In the genomic region with DNA sequence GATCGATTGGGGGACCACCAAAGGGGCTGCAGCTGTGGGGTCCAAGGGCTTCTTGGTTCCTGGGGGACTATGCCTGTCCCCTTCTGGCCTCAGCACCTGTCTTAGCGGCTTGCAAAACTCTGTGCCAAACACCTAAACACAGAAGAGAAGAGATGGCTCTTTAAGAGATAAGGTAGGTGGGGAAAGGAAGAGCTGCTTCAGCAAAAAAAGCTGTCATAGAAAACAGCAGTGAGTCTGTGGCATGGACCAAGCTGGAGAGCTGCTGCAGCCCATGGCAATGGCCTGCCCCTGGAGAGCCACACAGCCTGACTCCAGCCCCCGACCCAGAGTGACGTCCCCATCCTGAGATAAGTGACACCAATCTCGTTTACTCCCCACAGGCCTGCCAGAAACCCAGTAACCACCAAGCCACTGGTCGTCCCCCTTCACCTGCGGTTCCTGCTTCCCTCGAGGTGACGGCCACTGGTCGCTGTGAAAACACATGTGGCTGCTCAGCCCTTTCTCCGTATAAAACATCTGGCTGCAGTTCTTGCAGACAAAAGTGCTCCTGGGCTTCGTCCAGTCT, we compare ENCODE assay signal across 24 cellular contexts. TPM values are rescaled to one million over a fixed set of nuclear protein-coding genes. Genes with fewer than 3 reads are reported as not detected.
DNase-seq lines count a peak whose midpoint lies in the region; ATAC-seq and TF ChIP-seq lines count a peak whose summit lies in the region.
"Had no signal": no experiment of that assay in that cellular context is flagged by ENCODE, and none has a peak within 500 bp of the region (broad histone marks: within the 10 kb centered on the region; RNA-seq: fewer than 3 reads in every experiment).

No MANE protein-coding gene starts in this region.

- H3K36me3 ChIP-seq in naive thymus-derived CD4-positive, alpha-beta T cell (ENCODE audit: control insufficient read depth in 2 of 3, insufficient read depth in 3 of 3, low read length in 3 of 3), result no peaks in the 10 kb centered on the region
- H3K36me3 ChIP-seq in uterus, result no peaks in the 10 kb centered on the region
- H3K36me3 ChIP-seq: neutrophil had no signal

- DNase-seq in activated T-cell treated with anti-CD3 and anti-CD28 coated beads, Interleukin-2, amount 50 U/mL, for 4 hours, result no peak
- no peak for DNase-seq in activated T-cell treated with anti-CD3 and anti-CD28 coated beads, Interleukin-2, amount 50 U/mL, for 1 hour
- peak; percentile 30 for DNase-seq in activated CD8-positive, alpha-beta T cell treated with anti-CD3 and anti-CD28 coated beads for 36 hours
- no peak for DNase-seq in naive thymus-derived CD4-positive, alpha-beta T cell
- DNase-seq in stimulated activated naive CD8-positive, alpha-beta T cell treated with anti-CD3 and anti-CD28 coated beads, Interleukin-15, amount 100 ng/mL, for 72 hours, result no peak
- DNase-seq in uterus (no peak), cardiac septum (ENCODE audit: low spot score) (no peak)
- DNase-seq: C1 segment of cervical spinal cord, DMS153, foreskin fibroblast, GF-D8, hypothalamus, NCI-H1417 treated with DMSO at 0.1 percent for 48 hours, NCI-H69, right cardiac atrium, T-helper 9 cell, testis had no signal

- H3K27ac ChIP-seq in naive thymus-derived CD4-positive, alpha-beta T cell (ENCODE audit: low read depth, low read length), result no peak overlapping the region
- H3K27ac ChIP-seq in uterus, result peak overlapping the region in 1 of 2 donors; percentile 76
- H3K27ac ChIP-seq: coronary artery, neutrophil, testis had no signal

- H3K27me3 ChIP-seq in naive thymus-derived CD4-positive, alpha-beta T cell (ENCODE audit: control insufficient read depth in 2 of 2, insufficient read depth in 2 of 2, low read length in 2 of 2), result no peaks in the 10 kb centered on the region
- no peaks in the 10 kb centered on the region for H3K27me3 ChIP-seq in uterus
- H3K27me3 ChIP-seq: testis had no signal

- no peak overlapping the region for H3K4me3 ChIP-seq in naive thymus-derived CD4-positive, alpha-beta T cell (ENCODE audit: low read length)
- no peak overlapping the region for H3K4me3 ChIP-seq in uterus
- H3K4me3 ChIP-seq: coronary artery, testis had no signal

- peak overlapping the region; percentile 35 for H3K4me3 Mint-ChIP-seq in activated T-cell treated with anti-CD3 and anti-CD28 coated beads, Interleukin-2, amount 50 U/mL, for 4 hours
- H3K4me3 Mint-ChIP-seq in activated CD8-positive, alpha-beta T cell treated with anti-CD3 and anti-CD28 coated beads for 36 hours, result no peak overlapping the region
- peak overlapping the region in 3 of 10 donors; percentile 29 to 46 (median 42) for H3K4me3 Mint-ChIP-seq in naive thymus-derived CD4-positive, alpha-beta T cell
- peak overlapping the region in 1 of 2 donors; percentile 14 for H3K4me3 Mint-ChIP-seq in stimulated activated naive CD8-positive, alpha-beta T cell treated with anti-CD3 and anti-CD28 coated beads, Interleukin-15, amount 100 ng/mL, for 72 hours
- H3K4me3 Mint-ChIP-seq: activated naive CD4-positive, alpha-beta T cell treated with anti-CD3 and anti-CD28 coated beads, Interleukin-2, amount 50 U/mL, for 24 hours had no signal

- CTCF ChIA-PET in activated CD8-positive, alpha-beta T cell treated with anti-CD3 and anti-CD28 coated beads for 36 hours (lab: Charles Lee), result interaction anchor here (1.0 to 1.2 kb wide), 2 partner anchors 24 to 103 kb away, joined by 4 to 5 read pairs; a partner anchor contains a TSS
- CTCF ChIA-PET in naive thymus-derived CD4-positive, alpha-beta T cell (lab: Charles Lee), result interaction anchor here (0.6 kb wide), 1 partner anchor 666 kb away, joined by 3 read pairs; no protein-coding TSS in a partner anchor

- no peaks in the 10 kb centered on the region for H3K9me3 ChIP-seq in naive thymus-derived CD4-positive, alpha-beta T cell (ENCODE audit: control insufficient read depth in 2 of 3, low read length in 3 of 3)
- H3K9me3 ChIP-seq in uterus, result no peaks in the 10 kb centered on the region
- H3K9me3 ChIP-seq: neutrophil, testis had no signal

- POLR2A ChIA-PET in activated CD8-positive, alpha-beta T cell treated with anti-CD3 and anti-CD28 coated beads for 36 hours (lab: Charles Lee), result interaction anchor here (1.2 kb wide), 1 partner anchor 24 kb away, joined by 4 read pairs; no protein-coding TSS in a partner anchor
- POLR2A ChIA-PET in naive thymus-derived CD4-positive, alpha-beta T cell (lab: Charles Lee), result interaction anchor here (1.1 kb wide), 1 partner anchor 60 kb away, joined by 3 read pairs; no protein-coding TSS in a partner anchor

- H3K27me3 Mint-ChIP-seq in activated T-cell treated with anti-CD3 and anti-CD28 coated beads, Interleukin-2, amount 50 U/mL, for 4 hours (ENCODE audit: low read depth), result peaks cover 14% of the 10 kb centered on the region
- H3K27me3 Mint-ChIP-seq in activated CD8-positive, alpha-beta T cell treated with anti-CD3 and anti-CD28 coated beads for 36 hours, result peaks cover 3% of the 10 kb centered on the region
- peaks cover 0 to 10% (median 5%) of the 10 kb centered on the region in 5 donors for H3K27me3 Mint-ChIP-seq in naive thymus-derived CD4-positive, alpha-beta T cell
- peaks cover 13% of the 10 kb centered on the region for H3K27me3 Mint-ChIP-seq in stimulated activated naive CD8-positive, alpha-beta T cell treated with anti-CD3 and anti-CD28 coated beads, Interleukin-15, amount 100 ng/mL, for 72 hours

- ATAC-seq in activated T-cell treated with anti-CD3 and anti-CD28 coated beads, Interleukin-2, amount 50 U/mL, for 4 hours, result peak in 1 of 2 donors; percentile 23
- ATAC-seq in activated CD8-positive, alpha-beta T cell treated with anti-CD3 and anti-CD28 coated beads for 36 hours, result peak; percentile 27
- peak; percentile 60 for ATAC-seq in naive thymus-derived CD4-positive, alpha-beta T cell
- no peak for ATAC-seq in stimulated activated naive CD8-positive, alpha-beta T cell treated with anti-CD3 and anti-CD28 coated beads, Interleukin-15, amount 100 ng/mL, for 72 hours
- ATAC-seq in HG03432 (IDR thresholded peaks at IDR 0.05; ENCODE audit: unreplicated experiment), result no peak
- ATAC-seq: activated CD4-positive, CD25-positive, alpha-beta regulatory T cell treated with anti-CD3 and anti-CD28 coated beads, Interleukin-2, amount 50 U/mL, for 24 hours; right cardiac atrium had no signal

- peaks cover 20% of the 10 kb centered on the region for H3K4me1 Mint-ChIP-seq in activated T-cell treated with anti-CD3 and anti-CD28 coated beads, Interleukin-2, amount 50 U/mL, for 4 hours (ENCODE audit: low read depth)
- H3K4me1 Mint-ChIP-seq in activated CD8-positive, alpha-beta T cell treated with anti-CD3 and anti-CD28 coated beads for 36 hours (ENCODE audit: low read depth), result peaks cover 19% of the 10 kb centered on the region
- peaks cover 0 to 21% (median 13%) of the 10 kb centered on the region in 7 donors for H3K4me1 Mint-ChIP-seq in naive thymus-derived CD4-positive, alpha-beta T cell
- H3K4me1 Mint-ChIP-seq in stimulated activated naive CD8-positive, alpha-beta T cell treated with anti-CD3 and anti-CD28 coated beads, Interleukin-15, amount 100 ng/mL, for 72 hours, result peaks cover 40% of the 10 kb centered on the region

- H3K4me1 ChIP-seq in naive thymus-derived CD4-positive, alpha-beta T cell (ENCODE audit: control insufficient read depth in 2 of 2, insufficient read depth in 2 of 2, low read length in 2 of 2), result peaks cover 0 to 23% of the 10 kb centered on the region in 2 donors
- H3K4me1 ChIP-seq in uterus, result no peaks in the 10 kb centered on the region
- H3K4me1 ChIP-seq: testis had no signal

- H3K9me3 Mint-ChIP-seq in activated T-cell treated with anti-CD3 and anti-CD28 coated beads, Interleukin-2, amount 50 U/mL, for 4 hours, result peaks cover 4% of the 10 kb centered on the region
- no peaks in the 10 kb centered on the region for H3K9me3 Mint-ChIP-seq in activated CD8-positive, alpha-beta T cell treated with anti-CD3 and anti-CD28 coated beads for 36 hours
- H3K9me3 Mint-ChIP-seq in naive thymus-derived CD4-positive, alpha-beta T cell, result peaks cover 0 to 3% (median 0%) of the 10 kb centered on the region in 11 donors
- H3K9me3 Mint-ChIP-seq in stimulated activated naive CD8-positive, alpha-beta T cell treated with anti-CD3 and anti-CD28 coated beads, Interleukin-15, amount 100 ng/mL, for 72 hours, result no peaks in the 10 kb centered on the region
- H3K9me3 Mint-ChIP-seq: activated naive CD4-positive, alpha-beta T cell treated with anti-CD3 and anti-CD28 coated beads, Interleukin-2, amount 50 U/mL, for 24 hours had no signal

- TF ChIP-seq CTCF in activated CD8-positive, alpha-beta T cell treated with anti-CD3 and anti-CD28 coated beads for 36 hours (IDR thresholded peaks at IDR 0.05), result no peak
- no peak for TF ChIP-seq CTCF in uterus (IDR thresholded peaks at IDR 0.05)

- intact Hi-C loops in activated CD8-positive, alpha-beta T cell treated with anti-CD3 and anti-CD28 coated beads for 36 hours (cut with micrococcal nuclease), result no loop called here
- intact Hi-C loops in naive thymus-derived CD4-positive, alpha-beta T cell (cut with micrococcal nuclease), result loop anchor here in 1 of 2 donors (2.0 kb wide), 2 partner anchors 37 to 159 kb away; no protein-coding TSS in a partner anchor
- intact Hi-C loops in uterus (cut with DNase I; ENCODE audit: low total_unique reads) (no loop called here), cardiac septum (cut with DNase I) (no loop called here)

- TF ChIP-seq POLR2A in uterus (IDR thresholded peaks at IDR 0.05), result no peak

- no peaks in the 10 kb centered on the region for H3K36me3 Mint-ChIP-seq in activated T-cell treated with anti-CD3 and anti-CD28 coated beads, Interleukin-2, amount 50 U/mL, for 4 hours (ENCODE audit: insufficient read depth)
- H3K36me3 Mint-ChIP-seq in activated CD8-positive, alpha-beta T cell treated with anti-CD3 and anti-CD28 coated beads for 36 hours (ENCODE audit: low read depth), result no peaks in the 10 kb centered on the region
- no peaks in the 10 kb centered on the region for H3K36me3 Mint-ChIP-seq in naive thymus-derived CD4-positive, alpha-beta T cell
- H3K36me3 Mint-ChIP-seq: activated naive CD4-positive, alpha-beta T cell treated with anti-CD3 and anti-CD28 coated beads, Interleukin-2, amount 50 U/mL, for 24 hours had no signal

- H3K27ac Mint-ChIP-seq in activated CD8-positive, alpha-beta T cell treated with anti-CD3 and anti-CD28 coated beads for 36 hours, result no peak overlapping the region
- H3K27ac Mint-ChIP-seq in naive thymus-derived CD4-positive, alpha-beta T cell, result peak overlapping the region in 4 of 9 donors; percentile 59 to 85 (median 72)
- H3K27ac Mint-ChIP-seq in stimulated activated naive CD8-positive, alpha-beta T cell treated with anti-CD3 and anti-CD28 coated beads, Interleukin-15, amount 100 ng/mL, for 72 hours, result peak overlapping the region; percentile 35 to 52
- H3K27ac Mint-ChIP-seq: activated naive CD4-positive, alpha-beta T cell treated with anti-CD3 and anti-CD28 coated beads, Interleukin-2, amount 50 U/mL, for 24 hours had no signal

RNA-seq across cellular contexts. Expression of a gene that starts 25.0 kb away (rescaled TPM):
- total RNA-seq in activated T-cell treated with anti-CD3 and anti-CD28 coated beads, Interleukin-2, amount 50 U/mL, for 4 hours, result 100 to 1,000 TPM in 2 of 3 donors, 10 to 100 TPM in 1; 94.5 to 106 (median 106) TPM
- total RNA-seq in activated CD8-positive, alpha-beta T cell treated with anti-CD3 and anti-CD28 coated beads for 36 hours, result 10 to 100 TPM; 43.9 to 47.2 TPM
- 100 to 1,000 TPM in 3 of 5 experiments, 10 to 100 TPM in 2; 86.2 to 136 (median 107) TPM for total RNA-seq in naive thymus-derived CD4-positive, alpha-beta T cell
- 100 to 1,000 TPM in 1 of 2 donors, 10 to 100 TPM in 1; 89.9 to 118 TPM for polyA plus RNA-seq in naive thymus-derived CD4-positive, alpha-beta T cell
- total RNA-seq in uterus (100 to 1,000 TPM in 3 of 4 donors, 10 to 100 TPM in 1; 36.5 to 693 (median 144) TPM), cardiac septum (112 TPM)

RNA-seq across cellular contexts. Expression of a gene that starts 33.1 kb away (rescaled TPM):
- total RNA-seq in activated T-cell treated with anti-CD3 and anti-CD28 coated beads, Interleukin-2, amount 50 U/mL, for 4 hours, result under 1 TPM; 0.11 to 0.22 (median 0.13) TPM
- total RNA-seq in activated CD8-positive, alpha-beta T cell treated with anti-CD3 and anti-CD28 coated beads for 36 hours, result under 1 TPM; 0.29 to 0.41 TPM
- total RNA-seq in naive thymus-derived CD4-positive, alpha-beta T cell, result 1 to 10 TPM in 2 of 5 experiments, under 1 TPM in 3; 0.36 to 1.5 (median 0.95) TPM
- polyA plus RNA-seq in naive thymus-derived CD4-positive, alpha-beta T cell, result under 1 TPM in 1 of 2 donors, not detected in 1; 0.58 TPM
- total RNA-seq in uterus (1 to 10 TPM in 1 of 4 donors, under 1 TPM in 1, not detected in 2; 0.90 to 1.2 TPM), cardiac septum (1.2 TPM)
- total RNA-seq: HT1080, kidney epithelial cell had no signal

RNA-seq across cellular contexts. Expression of a gene that starts 55.8 kb away (rescaled TPM):
- 10 to 100 TPM; 12.3 to 17.4 (median 14.9) TPM for total RNA-seq in activated T-cell treated with anti-CD3 and anti-CD28 coated beads, Interleukin-2, amount 50 U/mL, for 4 hours
- 10 to 100 TPM; 10.4 to 11.0 TPM for total RNA-seq in activated CD8-positive, alpha-beta T cell treated with anti-CD3 and anti-CD28 coated beads for 36 hours
- 1 to 10 TPM; 5.1 to 9.2 (median 6.7) TPM for total RNA-seq in naive thymus-derived CD4-positive, alpha-beta T cell
- 1 to 10 TPM; 4.4 to 8.1 TPM for polyA plus RNA-seq in naive thymus-derived CD4-positive, alpha-beta T cell
- 1 to 10 TPM in 3 of 4 donors, not detected in 1; 5.4 to 9.0 (median 6.4) TPM for total RNA-seq in uterus
- 5.2 TPM for total RNA-seq in cardiac septum

Comparison
In these comparisons a context has a peak if more than half of its experiments do, and no peak if none do; other contexts are left out.
1. ATAC-seq: peak in activated CD8-positive, alpha-beta T cell treated with anti-CD3 and anti-CD28 coated beads for 36 hours (single experiment) and naive thymus-derived CD4-positive, alpha-beta T cell (single experiment); none in stimulated activated naive CD8-positive, alpha-beta T cell treated with anti-CD3 and anti-CD28 coated beads, Interleukin-15, amount 100 ng/mL, for 72 hours (single experiment) and HG03432 (single experiment).